Comparison of ENCODE assay signal across 1 cellular context in the genomic region with DNA sequence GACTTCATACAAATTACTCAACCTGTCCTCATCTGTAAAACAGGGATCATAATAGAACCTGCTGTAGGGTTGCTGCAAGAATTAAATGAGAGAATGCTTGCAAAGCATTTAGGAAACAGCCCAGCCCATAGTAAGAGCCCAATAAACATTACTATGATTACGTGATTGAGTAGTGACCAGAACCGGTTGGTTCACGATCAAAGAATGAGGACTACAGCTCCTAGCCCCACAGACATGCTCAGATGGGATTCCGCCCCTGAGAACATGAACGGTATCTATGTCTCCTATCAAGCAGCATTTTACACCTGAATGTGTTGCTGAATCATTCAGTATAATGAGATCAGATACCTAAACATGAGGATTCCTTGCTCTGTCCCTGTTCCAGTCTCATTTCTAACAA.
TF ChIP-seq lines count a peak whose summit lies in the region.

No MANE protein-coding gene starts in this region.

TF ChIP-seq in GM23338, 12 proteins besides CTCF, POLR2A, EP300 and RAD21 (continued from another document):
- TF ChIP-seq, protein P1, sequence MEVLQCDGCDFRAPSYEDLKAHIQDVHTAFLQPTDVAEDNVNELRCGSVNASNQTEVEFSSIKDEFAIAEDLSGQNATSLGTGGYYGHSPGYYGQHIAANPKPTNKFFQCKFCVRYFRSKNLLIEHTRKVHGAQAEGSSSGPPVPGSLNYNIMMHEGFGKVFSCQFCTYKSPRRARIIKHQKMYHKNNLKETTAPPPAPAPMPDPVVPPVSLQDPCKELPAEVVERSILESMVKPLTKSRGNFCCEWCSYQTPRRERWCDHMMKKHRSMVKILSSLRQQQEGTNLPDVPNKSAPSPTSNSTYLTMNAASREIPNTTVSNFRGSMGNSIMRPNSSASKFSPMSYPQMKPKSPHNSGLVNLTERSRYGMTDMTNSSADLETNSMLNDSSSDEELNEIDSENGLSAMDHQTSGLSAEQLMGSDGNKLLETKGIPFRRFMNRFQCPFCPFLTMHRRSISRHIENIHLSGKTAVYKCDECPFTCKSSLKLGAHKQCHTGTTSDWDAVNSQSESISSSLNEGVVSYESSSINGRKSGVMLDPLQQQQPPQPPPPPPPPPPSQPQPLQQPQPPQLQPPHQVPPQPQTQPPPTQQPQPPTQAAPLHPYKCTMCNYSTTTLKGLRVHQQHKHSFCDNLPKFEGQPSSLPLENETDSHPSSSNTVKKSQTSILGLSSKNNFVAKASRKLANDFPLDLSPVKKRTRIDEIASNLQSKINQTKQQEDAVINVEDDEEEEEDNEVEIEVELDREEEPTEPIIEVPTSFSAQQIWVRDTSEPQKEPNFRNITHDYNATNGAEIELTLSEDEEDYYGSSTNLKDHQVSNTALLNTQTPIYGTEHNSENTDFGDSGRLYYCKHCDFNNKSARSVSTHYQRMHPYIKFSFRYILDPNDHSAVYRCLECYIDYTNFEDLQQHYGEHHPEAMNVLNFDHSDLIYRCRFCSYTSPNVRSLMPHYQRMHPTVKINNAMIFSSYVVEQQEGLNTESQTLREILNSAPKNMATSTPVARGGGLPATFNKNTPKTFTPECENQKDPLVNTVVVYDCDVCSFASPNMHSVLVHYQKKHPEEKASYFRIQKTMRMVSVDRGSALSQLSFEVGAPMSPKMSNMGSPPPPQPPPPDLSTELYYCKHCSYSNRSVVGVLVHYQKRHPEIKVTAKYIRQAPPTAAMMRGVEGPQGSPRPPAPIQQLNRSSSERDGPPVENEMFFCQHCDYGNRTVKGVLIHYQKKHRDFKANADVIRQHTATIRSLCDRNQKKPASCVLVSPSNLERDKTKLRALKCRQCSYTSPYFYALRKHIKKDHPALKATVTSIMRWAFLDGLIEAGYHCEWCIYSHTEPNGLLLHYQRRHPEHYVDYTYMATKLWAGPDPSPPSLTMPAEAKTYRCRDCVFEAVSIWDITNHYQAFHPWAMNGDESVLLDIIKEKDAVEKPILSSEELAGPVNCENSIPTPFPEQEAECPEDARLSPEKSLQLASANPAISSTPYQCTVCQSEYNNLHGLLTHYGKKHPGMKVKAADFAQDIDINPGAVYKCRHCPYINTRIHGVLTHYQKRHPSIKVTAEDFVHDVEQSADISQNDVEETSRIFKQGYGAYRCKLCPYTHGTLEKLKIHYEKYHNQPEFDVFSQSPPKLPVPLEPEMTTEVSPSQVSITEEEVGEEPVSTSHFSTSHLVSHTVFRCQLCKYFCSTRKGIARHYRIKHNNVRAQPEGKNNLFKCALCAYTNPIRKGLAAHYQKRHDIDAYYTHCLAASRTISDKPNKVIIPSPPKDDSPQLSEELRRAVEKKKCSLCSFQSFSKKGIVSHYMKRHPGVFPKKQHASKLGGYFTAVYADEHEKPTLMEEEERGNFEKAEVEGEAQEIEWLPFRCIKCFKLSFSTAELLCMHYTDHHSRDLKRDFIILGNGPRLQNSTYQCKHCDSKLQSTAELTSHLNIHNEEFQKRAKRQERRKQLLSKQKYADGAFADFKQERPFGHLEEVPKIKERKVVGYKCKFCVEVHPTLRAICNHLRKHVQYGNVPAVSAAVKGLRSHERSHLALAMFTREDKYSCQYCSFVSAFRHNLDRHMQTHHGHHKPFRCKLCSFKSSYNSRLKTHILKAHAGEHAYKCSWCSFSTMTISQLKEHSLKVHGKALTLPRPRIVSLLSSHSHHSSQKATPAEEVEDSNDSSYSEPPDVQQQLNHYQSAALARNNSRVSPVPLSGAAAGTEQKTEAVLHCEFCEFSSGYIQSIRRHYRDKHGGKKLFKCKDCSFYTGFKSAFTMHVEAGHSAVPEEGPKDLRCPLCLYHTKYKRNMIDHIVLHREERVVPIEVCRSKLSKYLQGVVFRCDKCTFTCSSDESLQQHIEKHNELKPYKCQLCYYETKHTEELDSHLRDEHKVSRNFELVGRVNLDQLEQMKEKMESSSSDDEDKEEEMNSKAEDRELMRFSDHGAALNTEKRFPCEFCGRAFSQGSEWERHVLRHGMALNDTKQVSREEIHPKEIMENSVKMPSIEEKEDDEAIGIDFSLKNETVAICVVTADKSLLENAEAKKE (CRISPR knock-in tag; IDR thresholded peaks at IDR 0.05): no peak
- TF ChIP-seq JUNB (IDR thresholded peaks at IDR 0.05; ENCODE audit: unreplicated experiment) (no peak), EZH2 (IDR thresholded peaks at IDR 0.05; ENCODE audit: low read depth, unreplicated experiment) (no peak), EZH2phosphoT487 (IDR thresholded peaks at IDR 0.05; ENCODE audit: unreplicated experiment) (no peak), ZNF331 (CRISPR knock-in tag; IDR thresholded peaks at IDR 0.05; ENCODE audit: low read depth) (no peak)
- TF ChIP-seq, protein P2, sequence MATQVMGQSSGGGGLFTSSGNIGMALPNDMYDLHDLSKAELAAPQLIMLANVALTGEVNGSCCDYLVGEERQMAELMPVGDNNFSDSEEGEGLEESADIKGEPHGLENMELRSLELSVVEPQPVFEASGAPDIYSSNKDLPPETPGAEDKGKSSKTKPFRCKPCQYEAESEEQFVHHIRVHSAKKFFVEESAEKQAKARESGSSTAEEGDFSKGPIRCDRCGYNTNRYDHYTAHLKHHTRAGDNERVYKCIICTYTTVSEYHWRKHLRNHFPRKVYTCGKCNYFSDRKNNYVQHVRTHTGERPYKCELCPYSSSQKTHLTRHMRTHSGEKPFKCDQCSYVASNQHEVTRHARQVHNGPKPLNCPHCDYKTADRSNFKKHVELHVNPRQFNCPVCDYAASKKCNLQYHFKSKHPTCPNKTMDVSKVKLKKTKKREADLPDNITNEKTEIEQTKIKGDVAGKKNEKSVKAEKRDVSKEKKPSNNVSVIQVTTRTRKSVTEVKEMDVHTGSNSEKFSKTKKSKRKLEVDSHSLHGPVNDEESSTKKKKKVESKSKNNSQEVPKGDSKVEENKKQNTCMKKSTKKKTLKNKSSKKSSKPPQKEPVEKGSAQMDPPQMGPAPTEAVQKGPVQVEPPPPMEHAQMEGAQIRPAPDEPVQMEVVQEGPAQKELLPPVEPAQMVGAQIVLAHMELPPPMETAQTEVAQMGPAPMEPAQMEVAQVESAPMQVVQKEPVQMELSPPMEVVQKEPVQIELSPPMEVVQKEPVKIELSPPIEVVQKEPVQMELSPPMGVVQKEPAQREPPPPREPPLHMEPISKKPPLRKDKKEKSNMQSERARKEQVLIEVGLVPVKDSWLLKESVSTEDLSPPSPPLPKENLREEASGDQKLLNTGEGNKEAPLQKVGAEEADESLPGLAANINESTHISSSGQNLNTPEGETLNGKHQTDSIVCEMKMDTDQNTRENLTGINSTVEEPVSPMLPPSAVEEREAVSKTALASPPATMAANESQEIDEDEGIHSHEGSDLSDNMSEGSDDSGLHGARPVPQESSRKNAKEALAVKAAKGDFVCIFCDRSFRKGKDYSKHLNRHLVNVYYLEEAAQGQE (IDR thresholded peaks at IDR 0.05; ENCODE audit: unreplicated experiment): no peak
- TF ChIP-seq, protein P3, sequence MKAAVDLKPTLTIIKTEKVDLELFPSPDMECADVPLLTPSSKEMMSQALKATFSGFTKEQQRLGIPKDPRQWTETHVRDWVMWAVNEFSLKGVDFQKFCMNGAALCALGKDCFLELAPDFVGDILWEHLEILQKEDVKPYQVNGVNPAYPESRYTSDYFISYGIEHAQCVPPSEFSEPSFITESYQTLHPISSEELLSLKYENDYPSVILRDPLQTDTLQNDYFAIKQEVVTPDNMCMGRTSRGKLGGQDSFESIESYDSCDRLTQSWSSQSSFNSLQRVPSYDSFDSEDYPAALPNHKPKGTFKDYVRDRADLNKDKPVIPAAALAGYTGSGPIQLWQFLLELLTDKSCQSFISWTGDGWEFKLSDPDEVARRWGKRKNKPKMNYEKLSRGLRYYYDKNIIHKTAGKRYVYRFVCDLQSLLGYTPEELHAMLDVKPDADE (IDR thresholded peaks at IDR 0.05): no peak
